Comparison of ENCODE assay signal across 8 cellular contexts in genomic region chr17:50297407-50297865, GRCh38. TPM values are rescaled to one million over a fixed set of nuclear protein-coding genes. Genes with fewer than 3 reads are reported as not detected.
DNase-seq lines count a peak whose midpoint lies in the region; ATAC-seq and TF ChIP-seq lines count a peak whose summit lies in the region.

No MANE protein-coding gene starts in this region.

- H3K4me3 Mint-ChIP-seq in CD14-positive monocyte, result no peak overlapping the region
- H3K4me3 Mint-ChIP-seq in activated CD8-positive, alpha-beta T cell treated with anti-CD3 and anti-CD28 coated beads for 36 hours, result no peak overlapping the region
- no peak overlapping the region for H3K4me3 Mint-ChIP-seq in mesothelial cell of epicardium

- TF ChIP-seq CTCF in CD14-positive monocyte (IDR thresholded peaks at IDR 0.05) (peak; percentile 99), mesothelial cell of epicardium (IDR thresholded peaks at IDR 0.05; ENCODE audit: unreplicated experiment) (peak; percentile 72)
- peak; percentile 98 for TF ChIP-seq CTCF in activated CD8-positive, alpha-beta T cell treated with anti-CD3 and anti-CD28 coated beads for 36 hours (IDR thresholded peaks at IDR 0.05)

- H3K27ac Mint-ChIP-seq in CD14-positive monocyte (no peak overlapping the region), mesothelial cell of epicardium (no peak overlapping the region)
- no peak overlapping the region for H3K27ac Mint-ChIP-seq in activated CD8-positive, alpha-beta T cell treated with anti-CD3 and anti-CD28 coated beads for 36 hours

- H3K9me3 Mint-ChIP-seq in CD14-positive monocyte, result peaks cover 0 to 4% (median 0%) of the 10 kb centered on the region in 7 donors
- H3K9me3 Mint-ChIP-seq in activated CD8-positive, alpha-beta T cell treated with anti-CD3 and anti-CD28 coated beads for 36 hours, result no peaks in the 10 kb centered on the region
- H3K9me3 Mint-ChIP-seq in mesothelial cell of epicardium, result no peaks in the 10 kb centered on the region

- DNase-seq in CD14-positive monocyte (ENCODE audit: low spot score), result peak; percentile 75
- DNase-seq in HEK293T (ENCODE audit: extremely low spot score), result peak; percentile 90
- DNase-seq in NCI-H82 (lab: John Stamatoyannopoulos, UW), result peak; percentile 85
- peak; percentile 87 for DNase-seq in activated CD8-positive, alpha-beta T cell treated with anti-CD3 and anti-CD28 coated beads for 36 hours
- peak; percentile 69 for DNase-seq in effector CD8-positive, alpha-beta T cell (lab: John Stamatoyannopoulos, UW)
- peak; percentile 76 to 90 for DNase-seq in mesothelial cell of epicardium (ENCODE audit: low spot score in 2 of 2, unreplicated experiment in 2 of 2)
- peak; percentile 49 to 59 for DNase-seq in stimulated activated CD8-positive, alpha-beta memory T cell treated with anti-CD3 and anti-CD28 coated beads, Interleukin-4, amount 100 ng/mL, for 1 hour (ENCODE audit: low read depth in 2 of 2, low spot score in 1 of 2)

- peaks cover 15% of the 10 kb centered on the region for H3K4me1 Mint-ChIP-seq in CD14-positive monocyte
- H3K4me1 Mint-ChIP-seq in activated CD8-positive, alpha-beta T cell treated with anti-CD3 and anti-CD28 coated beads for 36 hours (ENCODE audit: low read depth), result no peaks in the 10 kb centered on the region
- H3K4me1 Mint-ChIP-seq in mesothelial cell of epicardium, result peaks cover 5% of the 10 kb centered on the region

- POLR2A ChIA-PET in HEK293T (lab: Yijun Ruan, JAX), result no interaction called here
- POLR2A ChIA-PET in activated CD8-positive, alpha-beta T cell treated with anti-CD3 and anti-CD28 coated beads for 36 hours (lab: Charles Lee), result interaction anchor here (1.0 kb wide), 1 partner anchor 128 kb away, joined by 3 read pairs; no protein-coding TSS in a partner anchor

- peaks cover 0 to 2% (median 1%) of the 10 kb centered on the region in 3 donors for H3K27me3 Mint-ChIP-seq in CD14-positive monocyte (ENCODE audit: low read depth in 3 of 3)
- H3K27me3 Mint-ChIP-seq in activated CD8-positive, alpha-beta T cell treated with anti-CD3 and anti-CD28 coated beads for 36 hours, result peaks cover 2% of the 10 kb centered on the region
- H3K27me3 Mint-ChIP-seq in mesothelial cell of epicardium (ENCODE audit: low read depth), result no peaks in the 10 kb centered on the region

- H3K36me3 Mint-ChIP-seq in CD14-positive monocyte (no peaks in the 10 kb centered on the region), mesothelial cell of epicardium (no peaks in the 10 kb centered on the region)
- H3K36me3 Mint-ChIP-seq in activated CD8-positive, alpha-beta T cell treated with anti-CD3 and anti-CD28 coated beads for 36 hours (ENCODE audit: low read depth), result no peaks in the 10 kb centered on the region

- CTCF ChIA-PET in HEK293T (lab: Yijun Ruan, JAX), result interaction anchor here (0.7 to 3.9 kb wide), 15 partner anchors 8 to 178 kb away, joined by 3 to 35 read pairs (median 4); partner anchors contain the start of gene COL1A1
- CTCF ChIA-PET in activated CD8-positive, alpha-beta T cell treated with anti-CD3 and anti-CD28 coated beads for 36 hours (lab: Charles Lee), result interaction anchor here (0.7 to 10.4 kb wide), 32 partner anchors 9 to 204 kb away, joined by 3 to 157 read pairs (median 7); partner anchors contain the start of genes COL1A1, PDK2 and TMEM92

- intact Hi-C loops in CD14-positive monocyte (cut with micrococcal nuclease), result loop anchor here (1.0 kb wide), 1 partner anchor 97 kb away; no protein-coding TSS in a partner anchor
- intact Hi-C loops in activated CD8-positive, alpha-beta T cell treated with anti-CD3 and anti-CD28 coated beads for 36 hours (cut with micrococcal nuclease), result loop anchor here (2.0 kb wide), 1 partner anchor 97 kb away; the partner anchor contains the start of gene COL1A1

- ATAC-seq in activated CD8-positive, alpha-beta T cell treated with anti-CD3 and anti-CD28 coated beads for 36 hours, result peak; percentile 100
- no peak for ATAC-seq in GM21390 (IDR thresholded peaks at IDR 0.05; ENCODE audit: unreplicated experiment)

TF ChIP-seq in HEK293T, 16 proteins besides CTCF, POLR2A, EP300 and RAD21:
- TF ChIP-seq FOXA1 (IDR thresholded peaks at IDR 0.05), result no peak
- TF ChIP-seq CTBP1 (IDR thresholded peaks at IDR 0.05; ENCODE audit: borderline replicate concordance), result no peak
- no peak for TF ChIP-seq BHLHE40 (IDR thresholded peaks at IDR 0.05; ENCODE audit: borderline replicate concordance)
- TF ChIP-seq LEF1 (IDR thresholded peaks at IDR 0.05; ENCODE audit: borderline replicate concordance), result no peak
- no peak for TF ChIP-seq SP1 (IDR thresholded peaks at IDR 0.05)
- no peak for TF ChIP-seq FOXM1 (IDR thresholded peaks at IDR 0.05; ENCODE audit: borderline replicate concordance)
- no peak for TF ChIP-seq SUZ12 (IDR thresholded peaks at IDR 0.05)
- TF ChIP-seq TARDBP (IDR thresholded peaks at IDR 0.05), result no peak
- no peak for TF ChIP-seq ARNT (IDR thresholded peaks at IDR 0.05)
- TF ChIP-seq ZNF384 (IDR thresholded peaks at IDR 0.05), result no peak
- no peak for TF ChIP-seq ELF4 (IDR thresholded peaks at IDR 0.05)
- TF ChIP-seq L3MBTL2 (conservative IDR thresholded peaks at IDR 0.05), result no peak
- no peak for TF ChIP-seq PKNOX1 (IDR thresholded peaks at IDR 0.05)
- no peak for TF ChIP-seq NFRKB (IDR thresholded peaks at IDR 0.05)
- TF ChIP-seq FOXK2 (IDR thresholded peaks at IDR 0.05), result no peak
- no peak for TF ChIP-seq HDGF (IDR thresholded peaks at IDR 0.05; ENCODE audit: borderline replicate concordance)

RNA-seq across cellular contexts. Expression of gene TMEM92, which starts 23.2 kb away (rescaled TPM):
- polyA plus RNA-seq in CD14-positive monocyte, result not detected
- total RNA-seq in activated CD8-positive, alpha-beta T cell treated with anti-CD3 and anti-CD28 coated beads for 36 hours, result not detected
- 2.7 to 3.9 TPM (median 3.6 TPM) in 3 replicates for total RNA-seq in mesothelial cell of epicardium

RNA-seq across cellular contexts. Expression of gene XYLT2, which starts 48.5 kb away (rescaled TPM):
- 1 to 10 TPM; 4.4 TPM for polyA plus RNA-seq in CD14-positive monocyte
- 10 to 100 TPM; 24.4 to 25.3 TPM for total RNA-seq in activated CD8-positive, alpha-beta T cell treated with anti-CD3 and anti-CD28 coated beads for 36 hours
- 32.3 to 35.3 TPM (median 33.3 TPM) in 3 replicates for total RNA-seq in mesothelial cell of epicardium
